Comparison of ENCODE assay signal across 2 cellular contexts in genomic region chr19:49461130-49461529, GRCh38. TPM values are rescaled to one million over a fixed set of nuclear protein-coding genes. Genes with fewer than 3 reads are reported as not detected.
"Had no signal": no experiment of that assay in that cellular context is flagged by ENCODE, and none has a peak within 500 bp of the region (broad histone marks: within the 10 kb centered on the region; RNA-seq: fewer than 3 reads in every experiment).

No MANE protein-coding gene starts in this region.

RNA-seq across cellular contexts. Expression of gene SLC17A7, which starts 19.8 kb away (rescaled TPM):
- total RNA-seq: activated CD8-positive, alpha-beta memory T cell treated with anti-CD3 and anti-CD28 coated beads for 36 hours; T-helper 17 cell had no signal
